In genomic region chr7:116807011-116807560, GRCh38 we compare ENCODE assay signal across 33 cellular contexts.
"Had no signal": no experiment of that assay in that cellular context is flagged by ENCODE, and none has a peak within 500 bp of the region (broad histone marks: within the 10 kb centered on the region; RNA-seq: fewer than 3 reads in every experiment).

No MANE protein-coding gene starts in this region.

- H3K9me3 Mint-ChIP-seq: activated B cell treated with CpG ODN at 0.5 μM for 24 hours; activated CD8-positive, alpha-beta T cell treated with anti-CD3 and anti-CD28 coated beads for 36 hours; activated T-cell treated with anti-CD3 and anti-CD28 coated beads, Interleukin-2, amount 50 U/mL, for 4 hours; activated T-helper 17 cell treated with anti-CD3 and anti-CD28 coated beads, Interleukin-2, amount 50 U/mL, for 72 hours; central memory CD8-positive, alpha-beta T cell; dendritic cell treated with granulocyte-macrophage colony-stimulating factor and Interleukin-4, amounts not matched to agents 40 ng/mL and 50 ng/mL, for 4 days; endodermal cell; T-helper 1 cell treated with Interleukin-12 subunit alpha and Interleukin-12 subunit beta and Interleukin-4 antibody, amounts not matched to agents 30 μg/mL and 1 μg/mL, for 36 hours had no signal

- H3K36me3 ChIP-seq: brain microvascular endothelial cell, heart left ventricle, WERI-Rb-1 had no signal

- ATAC-seq: activated CD4-positive, CD25-positive, alpha-beta regulatory T cell treated with anti-CD3 and anti-CD28 coated beads, Interleukin-2, amount 50 U/mL, for 24 hours; activated CD8-positive, alpha-beta T cell treated with anti-CD3 and anti-CD28 coated beads for 36 hours; activated T-cell treated with anti-CD3 and anti-CD28 coated beads, Interleukin-2, amount 50 U/mL, for 4 hours; activated T-helper 17 cell treated with anti-CD3 and anti-CD28 coated beads, Interleukin-2, amount 50 U/mL, for 72 hours; esophagus mucosa; heart left ventricle had no signal

- H3K4me3 Mint-ChIP-seq: activated B cell treated with CpG ODN at 0.5 μM for 24 hours; activated CD8-positive, alpha-beta T cell treated with anti-CD3 and anti-CD28 coated beads for 36 hours; activated naive CD8-positive, alpha-beta T cell; activated T-cell treated with anti-CD3 and anti-CD28 coated beads, Interleukin-2, amount 50 U/mL, for 4 hours; activated T-helper 17 cell treated with anti-CD3 and anti-CD28 coated beads, Interleukin-2, amount 50 U/mL, for 72 hours; central memory CD8-positive, alpha-beta T cell; dendritic cell treated with granulocyte-macrophage colony-stimulating factor and Interleukin-4, amounts not matched to agents 40 ng/mL and 50 ng/mL, for 4 days; endodermal cell; T-helper 1 cell treated with Interleukin-12 subunit alpha and Interleukin-12 subunit beta and Interleukin-4 antibody, amounts not matched to agents 30 μg/mL and 1 μg/mL, for 36 hours had no signal

- H3K36me3 Mint-ChIP-seq: activated naive CD8-positive, alpha-beta T cell had no signal

- FAIRE-seq: astrocyte, bronchial epithelial cell, frontal cortex had no signal

- H3K27me3 Mint-ChIP-seq: dendritic cell treated with granulocyte-macrophage colony-stimulating factor and Interleukin-4, amounts not matched to agents 40 ng/mL and 50 ng/mL, for 4 days had no signal

- H3K27me3 ChIP-seq: brain microvascular endothelial cell, heart left ventricle had no signal

- H3K9me3 ChIP-seq: heart left ventricle had no signal

- H3K27ac Mint-ChIP-seq: activated B cell treated with CpG ODN at 0.5 μM for 24 hours; activated CD8-positive, alpha-beta T cell treated with anti-CD3 and anti-CD28 coated beads for 36 hours; activated naive CD8-positive, alpha-beta T cell; activated T-helper 17 cell treated with anti-CD3 and anti-CD28 coated beads, Interleukin-2, amount 50 U/mL, for 72 hours; dendritic cell treated with granulocyte-macrophage colony-stimulating factor and Interleukin-4, amounts not matched to agents 40 ng/mL and 50 ng/mL, for 4 days; endodermal cell; T-helper 1 cell treated with Interleukin-12 subunit alpha and Interleukin-12 subunit beta and Interleukin-4 antibody, amounts not matched to agents 30 μg/mL and 1 μg/mL, for 36 hours had no signal

- DNase-seq: activated B cell treated with CpG ODN at 0.5 μM for 24 hours; activated CD4-positive, alpha-beta T cell treated with anti-CD3 and anti-CD28 coated beads for 48 hours; activated CD4-positive, alpha-beta T cell treated with anti-CD3 and anti-CD28 coated beads, Interleukin-2, amount 50 U/mL, for 1 hour; activated CD4-positive, alpha-beta T cell treated with anti-CD3 and anti-CD28 coated beads, Interleukin-2, amount 50 U/mL, for 48 hours; activated CD8-positive, alpha-beta memory T cell treated with anti-CD3 and anti-CD28 coated beads for 24 hours; activated CD8-positive, alpha-beta T cell treated with anti-CD3 and anti-CD28 coated beads for 36 hours; activated effector memory CD4-positive, alpha-beta T cell treated with Interleukin-2 at 50 U/mL for 16 hours; activated gamma-delta T cell treated with Interleukin-2 at 50 U/mL for 16 hours; activated naive CD4-positive, alpha-beta T cell treated with anti-CD3 and anti-CD28 coated beads, Interleukin-2, amount 50 U/mL, for 16 hours; activated naive CD4-positive, alpha-beta T cell treated with Interleukin-2 at 50 U/mL for 16 hours; activated T-cell treated with anti-CD3 and anti-CD28 coated beads, Interleukin-2, amount 50 U/mL, for 4 hours; amniotic stem cell; anterior cingulate cortex; brain microvascular endothelial cell; dorsolateral prefrontal cortex; effector memory CD4-positive, alpha-beta T cell; endodermal cell; foreskin fibroblast; glutamatergic neuron; heart left ventricle; T1000; WERI-Rb-1 had no signal

- H3K4me3 ChIP-seq: coronary artery, heart left ventricle had no signal

- H3K27ac ChIP-seq: brain microvascular endothelial cell, coronary artery, WERI-Rb-1 had no signal
